Comparison of ENCODE assay signal across 29 cellular contexts in the genomic region with DNA sequence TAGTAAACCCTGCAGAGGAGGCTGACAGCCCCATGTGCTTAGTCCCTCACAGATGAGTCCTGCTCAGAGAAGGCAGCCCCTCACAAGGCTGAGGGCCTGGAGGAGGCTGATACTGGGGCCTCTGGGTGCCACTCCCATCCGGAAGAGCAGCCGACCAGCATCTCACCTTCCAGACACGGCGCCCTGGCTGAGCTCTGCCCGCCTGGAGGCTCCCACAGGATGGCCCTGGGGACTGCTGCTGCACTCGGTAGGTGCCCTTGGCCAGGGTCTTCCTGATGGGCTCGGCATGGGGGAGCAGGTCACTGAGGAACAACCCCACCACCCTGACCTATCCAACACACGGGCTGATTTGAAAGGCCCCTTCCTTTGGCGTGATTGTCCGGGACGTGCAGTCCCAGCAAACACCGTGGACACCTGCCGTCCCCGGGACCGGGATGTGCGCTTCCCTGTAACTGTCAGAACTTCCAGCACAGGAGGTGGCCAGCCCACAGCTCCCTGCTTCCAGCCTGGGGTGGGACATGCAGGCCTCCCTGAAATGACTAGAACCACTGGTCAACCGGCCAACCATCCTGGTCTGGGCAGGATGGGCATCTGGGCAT. TPM values are rescaled to one million over a fixed set of nuclear protein-coding genes. Genes with fewer than 3 reads are reported as not detected.
"Had no signal": no experiment of that assay in that cellular context is flagged by ENCODE, and none has a peak within 500 bp of the region (broad histone marks: within the 10 kb centered on the region; RNA-seq: fewer than 3 reads in every experiment).

No MANE protein-coding gene starts in this region.

- FAIRE-seq: TTC549 had no signal

- H3K4me1 Mint-ChIP-seq: activated CD4-positive, alpha-beta T cell treated with anti-CD3 and anti-CD28 coated beads, Interleukin-2, amount 10 ng/mL, durations not matched to agents 24 days and 14 days; activated T-helper 17 cell treated with anti-CD3 and anti-CD28 coated beads, Interleukin-2, amount 50 U/mL, for 72 hours; T-cell had no signal

- DNase-seq: activated B cell treated with CpG ODN at 0.5 μM for 24 hours; activated CD4-positive, alpha-beta T cell treated with anti-CD3 and anti-CD28 coated beads for 1 hour; activated CD4-positive, alpha-beta T cell treated with anti-CD3 and anti-CD28 coated beads, Interleukin-2, amount 10 ng/mL, durations not matched to agents 24 days and 14 days; activated CD4-positive, alpha-beta T cell treated with anti-CD3 and anti-CD28 coated beads, Interleukin-2, amount 50 U/mL, for 48 hours; activated gamma-delta T cell; activated naive CD4-positive, alpha-beta T cell treated with anti-CD3 and anti-CD28 coated beads for 36 hours; activated T-cell treated with anti-CD3 and anti-CD28 coated beads for 4 hours; activated T-cell treated with anti-CD3 and anti-CD28 coated beads, Interleukin-2, amount 50 U/mL, for 48 hours; amygdala; brain microvascular endothelial cell; Kasumi-1; KBM-7; NCI-H1105 treated with DMSO at 0.1 percent for 48 hours; NCI-H1436 treated with DMSO at 0.1 percent for 48 hours; NCI-H187; NCI-H2081; NCI-H510A treated with DMSO at 0.1 percent for 48 hours; NCI-H69; NK-92 treated with Interleukin-12 subunit alpha and Interleukin-12 subunit beta, amount 100 ng/mL, for 24 hours; OCI-M1; SHP77 treated with DMSO at 0.1 percent for 48 hours; T-cell; T-helper 2 cell; T1000 had no signal

- ATAC-seq: activated T-helper 17 cell treated with anti-CD3 and anti-CD28 coated beads, Interleukin-2, amount 50 U/mL, for 72 hours; Panc1; T-cell had no signal

- H3K36me3 Mint-ChIP-seq: activated naive CD8-positive, alpha-beta T cell; T-cell had no signal

- H3K27ac ChIP-seq: brain microvascular endothelial cell had no signal

- H3K27me3 Mint-ChIP-seq: activated B cell treated with CpG ODN at 0.5 μM for 24 hours; activated CD4-positive, alpha-beta T cell treated with anti-CD3 and anti-CD28 coated beads, Interleukin-2, amount 10 ng/mL, durations not matched to agents 24 days and 14 days; activated naive CD8-positive, alpha-beta T cell; activated T-helper 17 cell treated with anti-CD3 and anti-CD28 coated beads, Interleukin-2, amount 50 U/mL, for 72 hours; T-cell had no signal

- H3K27ac Mint-ChIP-seq: activated B cell treated with CpG ODN at 0.5 μM for 24 hours; activated CD4-positive, alpha-beta T cell treated with anti-CD3 and anti-CD28 coated beads, Interleukin-2, amount 10 ng/mL, durations not matched to agents 24 days and 14 days; activated naive CD4-positive, alpha-beta T cell treated with anti-CD3 and anti-CD28 coated beads for 36 hours; activated naive CD8-positive, alpha-beta T cell; activated T-helper 17 cell treated with anti-CD3 and anti-CD28 coated beads, Interleukin-2, amount 50 U/mL, for 72 hours; T-cell had no signal

- H3K4me3 Mint-ChIP-seq: activated B cell treated with CpG ODN at 0.5 μM for 24 hours; activated CD4-positive, alpha-beta T cell treated with anti-CD3 and anti-CD28 coated beads, Interleukin-2, amount 10 ng/mL, durations not matched to agents 24 days and 14 days; activated naive CD4-positive, alpha-beta T cell treated with anti-CD3 and anti-CD28 coated beads for 36 hours; activated naive CD8-positive, alpha-beta T cell; activated T-helper 17 cell treated with anti-CD3 and anti-CD28 coated beads, Interleukin-2, amount 50 U/mL, for 72 hours; T-cell had no signal

- H3K27me3 ChIP-seq: brain microvascular endothelial cell had no signal

- H3K9me3 Mint-ChIP-seq: activated B cell treated with CpG ODN at 0.5 μM for 24 hours; activated CD4-positive, alpha-beta T cell treated with anti-CD3 and anti-CD28 coated beads, Interleukin-2, amount 10 ng/mL, durations not matched to agents 24 days and 14 days; activated naive CD4-positive, alpha-beta T cell treated with anti-CD3 and anti-CD28 coated beads for 36 hours; activated T-helper 17 cell treated with anti-CD3 and anti-CD28 coated beads, Interleukin-2, amount 50 U/mL, for 72 hours; T-cell had no signal

RNA-seq across cellular contexts. Expression of gene MLPH, which starts 38.6 kb away (rescaled TPM):
- total RNA-seq: activated B cell treated with CpG ODN at 0.5 μM for 24 hours; activated CD4-positive, alpha-beta T cell treated with anti-CD3 and anti-CD28 coated beads, Interleukin-2, amount 10 ng/mL, durations not matched to agents 24 days and 14 days; activated naive CD4-positive, alpha-beta T cell treated with anti-CD3 and anti-CD28 coated beads for 36 hours; activated T-helper 17 cell treated with anti-CD3 and anti-CD28 coated beads, Interleukin-2, amount 50 U/mL, for 72 hours had no signal

RNA-seq across cellular contexts. Expression of gene PRLH, which starts 40.7 kb away (rescaled TPM):
- total RNA-seq: activated B cell treated with CpG ODN at 0.5 μM for 24 hours; activated CD4-positive, alpha-beta T cell treated with anti-CD3 and anti-CD28 coated beads, Interleukin-2, amount 10 ng/mL, durations not matched to agents 24 days and 14 days; activated naive CD4-positive, alpha-beta T cell treated with anti-CD3 and anti-CD28 coated beads for 36 hours; activated T-helper 17 cell treated with anti-CD3 and anti-CD28 coated beads, Interleukin-2, amount 50 U/mL, for 72 hours; SK-MEL-5; T-cell had no signal
